ENCODE assay signal across 1 cellular context in genomic region chr11:20596629-20597129, GRCh38.
TF ChIP-seq lines count a peak whose summit lies in the region.

No MANE protein-coding gene starts in this region.

TF ChIP-seq in K562, 482 proteins besides CTCF, POLR2A, EP300 and RAD21 (continued from another document and continues in another):
- TF ChIP-seq TFAP4 (CRISPR knock-in tag; IDR thresholded peaks at IDR 0.05; ENCODE audit: borderline replicate concordance) (peak; percentile 10; the same call in 1 of the 2 replicates), SMAD4 (CRISPR knock-in tag; conservative IDR thresholded peaks at IDR 0.05) (peak; percentile 40; the same call in 1 of the 2 replicates), ZNF12 (CRISPR knock-in tag; IDR thresholded peaks at IDR 0.05) (peak; percentile 78; the same call in 1 of the 2 replicates), SMARCA4 (IDR thresholded peaks at IDR 0.05) (peak; percentile 38; the same call in 1 of the 2 replicates), EGR1 (conservative IDR thresholded peaks at IDR 0.05) (peak; percentile 88), E2F6 (IDR thresholded peaks at IDR 0.05; ENCODE audit: borderline replicate concordance in 1 of 2, extremely low read depth in 1 of 2, insufficient read depth in 1 of 2, insufficient read length in 1 of 2, low read depth in 1 of 2, low read length in 1 of 2, poor library complexity in 1 of 2, severe bottlenecking in 1 of 2) (peak in 1 of 2 experiments; percentile 73), CREB5 (CRISPR knock-in tag; IDR thresholded peaks at IDR 0.05) (no peak), DPF2 (IDR thresholded peaks at IDR 0.05) (peak; percentile 46; the same call in 1 of the 2 replicates), E2F1 (CRISPR knock-in tag; IDR thresholded peaks at IDR 0.05) (no peak), ATF1 (CRISPR knock-in tag; IDR thresholded peaks at IDR 0.05) (no peak), ATF1 (tag; IDR thresholded peaks at IDR 0.05) (0 out of 2 replicates have a peak, but pooled peaks have one; percentile 8), CTBP1 (IDR thresholded peaks at IDR 0.05; ENCODE audit: borderline replicate concordance) (peak; percentile 42; the same call in 1 of the 2 replicates), HES1 (IDR thresholded peaks at IDR 0.05; ENCODE audit: low read depth) (0 out of 2 replicates have a peak, but pooled peaks have one; percentile 38), MGA (IDR thresholded peaks at IDR 0.05) (peak; percentile 51; the same call in 1 of the 2 replicates), ZFPM2 (CRISPR knock-in tag; IDR thresholded peaks at IDR 0.05) (no peak), FOXK2 (conservative IDR thresholded peaks at IDR 0.05 in 1 of 2, IDR thresholded peaks at IDR 0.05 in 1 of 2; ENCODE audit: low read depth in 2 of 2) (peak in 1 of 2 experiments; percentile 47; a peak in 1 of 4 replicates), CREB1 (IDR thresholded peaks at IDR 0.05) (0 out of 2 replicates have a peak, but pooled peaks have one; percentile 17), CREB1 (CRISPR knock-in tag; IDR thresholded peaks at IDR 0.05) (no peak), PBX2 (CRISPR knock-in tag; IDR thresholded peaks at IDR 0.05; ENCODE audit: low read depth) (no peak), PBX2 (tag; conservative IDR thresholded peaks at IDR 0.05; ENCODE audit: low read depth) (peak; percentile 48; the same call in 1 of the 2 replicates), GABPA (tag; conservative IDR thresholded peaks at IDR 0.05; ENCODE audit: low read depth) (no peak), PATZ1 (CRISPR knock-in tag; IDR thresholded peaks at IDR 0.05; ENCODE audit: borderline replicate concordance) (no peak), TCF3 (CRISPR knock-in tag; IDR thresholded peaks at IDR 0.05) (peak; percentile 79), TAL1 (IDR thresholded peaks at IDR 0.05) (peak; percentile 56), VEZF1 (CRISPR knock-in tag; IDR thresholded peaks at IDR 0.05) (0 out of 2 replicates have a peak, but pooled peaks have one; percentile 12), MEIS2 (IDR thresholded peaks at IDR 0.05; ENCODE audit: partially characterized antibody) (peak; percentile 78), ZFX (CRISPR knock-in tag; IDR thresholded peaks at IDR 0.05) (peak; percentile 42; the same call in 1 of the 2 replicates), ZNF512 (tag; IDR thresholded peaks at IDR 0.05) (no peak)
